Comparison of ENCODE assay signal across 1 cellular context in the genomic region with DNA sequence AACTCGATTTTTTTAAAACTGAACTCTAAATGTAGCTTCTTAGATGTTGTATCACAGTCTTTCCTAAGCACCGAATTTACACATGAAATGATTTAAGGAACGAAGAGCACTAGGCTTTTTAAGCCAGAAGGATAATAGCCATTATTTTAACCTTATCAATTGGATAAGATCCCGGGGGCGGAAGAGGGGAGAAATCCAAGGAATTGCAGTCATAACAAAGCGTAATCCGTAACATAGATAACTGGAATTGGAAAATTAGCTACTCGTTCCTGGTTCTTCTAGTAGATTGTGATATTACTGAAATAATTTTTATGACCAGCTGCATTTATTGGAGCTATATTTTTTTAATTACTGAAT.
TF ChIP-seq lines count a peak whose summit lies in the region.

No MANE protein-coding gene starts in this region.

TF ChIP-seq in GM12878, 131 proteins besides CTCF, POLR2A, EP300 and RAD21:
- no peak for TF ChIP-seq BACH1 (IDR thresholded peaks at IDR 0.05; ENCODE audit: borderline replicate concordance)
- no peak for TF ChIP-seq MEF2A (IDR thresholded peaks at IDR 0.05; ENCODE audit: insufficient read depth, low read depth, low read length)
- peak; percentile 32; the same call in 1 of the 2 replicates for TF ChIP-seq BMI1 (IDR thresholded peaks at IDR 0.05; ENCODE audit: borderline replicate concordance)
